Comparison of ENCODE assay signal across 8 cellular contexts in the genomic region with DNA sequence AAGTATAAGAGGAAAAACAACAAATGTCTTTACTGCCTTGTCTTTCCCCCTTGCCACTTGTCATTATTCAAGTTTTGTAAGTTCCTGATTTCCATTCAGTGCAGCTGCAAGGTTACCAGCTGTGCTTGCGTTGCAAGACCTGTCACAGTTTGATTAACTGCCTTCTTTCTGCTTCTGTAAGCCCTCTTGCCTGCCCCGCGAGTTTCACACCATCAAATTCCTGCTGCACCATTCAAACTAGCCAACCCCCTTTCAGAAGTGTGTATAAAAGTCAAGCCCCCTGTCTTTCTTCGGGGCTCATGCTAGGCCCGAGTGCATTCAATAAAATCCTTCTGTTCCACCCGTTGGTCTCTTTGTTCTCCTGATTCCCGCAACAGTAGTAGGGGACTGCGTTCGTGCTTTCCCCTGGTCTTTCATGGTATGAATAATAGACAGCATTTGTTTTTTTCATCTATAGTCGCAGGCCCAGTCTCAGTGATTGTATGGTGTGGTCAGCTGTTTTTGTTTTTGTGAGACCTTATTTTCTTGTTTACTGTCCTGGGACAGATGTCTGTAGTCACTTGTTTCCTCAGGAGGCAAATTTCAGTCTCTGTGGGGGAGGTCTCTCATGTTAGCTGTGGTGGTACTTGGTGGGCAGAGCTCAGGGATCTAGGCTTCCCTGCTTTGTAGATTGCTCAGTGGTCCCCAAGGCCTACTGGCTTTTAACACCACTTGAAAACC.
DNase-seq lines count a peak whose midpoint lies in the region; ATAC-seq and TF ChIP-seq lines count a peak whose summit lies in the region.
"Not testable (repeated sequence)": the region's sequence is repeated elsewhere in the genome, so short reads cannot be mapped to it uniquely, and the experiment has no call there.

No MANE protein-coding gene starts in this region.

- not testable (repeated sequence) for H3K79me2 ChIP-seq in GM23338 (replicated peaks; ENCODE audit: insufficient read depth); SU-DHL-6 (ENCODE audit: insufficient read depth, low read length)

- H3K4me1 Mint-ChIP-seq in CD8-positive, alpha-beta T cell (ENCODE audit: low read depth): peaks cover 10% of the 10 kb centered on the region
- not testable (repeated sequence) for H3K4me1 Mint-ChIP-seq in GM23338; stimulated activated memory B cell treated with anti-CD40 and anti-IgM and Interleukin-4, amounts not matched to agents 10 μg/mL and 1 μg/mL and 100 μg/mL, for 72 hours
- peaks cover 10% of the 10 kb centered on the region for H3K4me1 Mint-ChIP-seq in activated naive CD4-positive, alpha-beta T cell treated with anti-CD3 and anti-CD28 coated beads, Interleukin-2, amount 50 U/mL, for 24 hours

- H3K27ac Mint-ChIP-seq in CD8-positive, alpha-beta T cell: peak overlapping the region; percentile 100
- H3K27ac Mint-ChIP-seq in GM23338: peak overlapping the region; percentile 90; the same call in 1 of the 2 replicates
- peak overlapping the region; percentile 100 for H3K27ac Mint-ChIP-seq in activated naive CD4-positive, alpha-beta T cell treated with anti-CD3 and anti-CD28 coated beads, Interleukin-2, amount 50 U/mL, for 24 hours
- H3K27ac Mint-ChIP-seq in stimulated activated memory B cell treated with anti-CD40 and anti-IgM and Interleukin-4, amounts not matched to agents 10 μg/mL and 1 μg/mL and 100 μg/mL, for 72 hours: peak overlapping the region; percentile 100

- not testable (repeated sequence) for ATAC-seq in CD8-positive, alpha-beta T cell; GM23338; stimulated activated memory B cell treated with anti-CD40 and anti-IgM and Interleukin-4, amounts not matched to agents 10 μg/mL and 1 μg/mL and 100 μg/mL, for 72 hours

- peak overlapping the region; percentile 93 for H3K27ac ChIP-seq in CD8-positive, alpha-beta T cell (ENCODE audit: low read depth, low read length)
- H3K27ac ChIP-seq in GM23338 (ENCODE audit: low read depth): not testable (repeated sequence)
- peak overlapping the region; percentile 76 for H3K27ac ChIP-seq in SU-DHL-6 (ENCODE audit: low read depth, low read length)

- H3K4me1 ChIP-seq in CD8-positive, alpha-beta T cell (ENCODE audit: insufficient read depth, low read length); GM23338 (ENCODE audit: insufficient read depth): not testable (repeated sequence)

- H3K4me3 Mint-ChIP-seq in CD8-positive, alpha-beta T cell: peak overlapping the region; percentile 97
- peak overlapping the region; percentile 43 for H3K4me3 Mint-ChIP-seq in GM23338
- H3K4me3 Mint-ChIP-seq in activated naive CD4-positive, alpha-beta T cell treated with anti-CD3 and anti-CD28 coated beads, Interleukin-2, amount 50 U/mL, for 24 hours: peak overlapping the region; percentile 94
- peak overlapping the region; percentile 84 for H3K4me3 Mint-ChIP-seq in stimulated activated memory B cell treated with anti-CD40 and anti-IgM and Interleukin-4, amounts not matched to agents 10 μg/mL and 1 μg/mL and 100 μg/mL, for 72 hours

- not testable (repeated sequence) for H2AFZ ChIP-seq in GM23338; SU-DHL-6 (ENCODE audit: low read depth, low read length, severe bottlenecking)

- not testable (repeated sequence) for H3K36me3 ChIP-seq in CD8-positive, alpha-beta T cell (ENCODE audit: insufficient read depth, low read length); GM23338 (ENCODE audit: insufficient read depth); SU-DHL-6 (ENCODE audit: low read length)

- not testable (repeated sequence) for H3K36me3 Mint-ChIP-seq in CD8-positive, alpha-beta T cell; GM23338 (ENCODE audit: low read depth); activated naive CD4-positive, alpha-beta T cell treated with anti-CD3 and anti-CD28 coated beads, Interleukin-2, amount 50 U/mL, for 24 hours; stimulated activated memory B cell treated with anti-CD40 and anti-IgM and Interleukin-4, amounts not matched to agents 10 μg/mL and 1 μg/mL and 100 μg/mL, for 72 hours

- intact Hi-C loops in CD8-positive, alpha-beta T cell (cut with DNase I, micrococcal nuclease): not testable (repeated sequence)

- H3K9ac ChIP-seq in SU-DHL-6 (ENCODE audit: low read length): peak overlapping the region; percentile 55

- not testable (repeated sequence) for H3K9me3 Mint-ChIP-seq in CD8-positive, alpha-beta T cell; GM23338; activated naive CD4-positive, alpha-beta T cell treated with anti-CD3 and anti-CD28 coated beads, Interleukin-2, amount 50 U/mL, for 24 hours; stimulated activated memory B cell treated with anti-CD40 and anti-IgM and Interleukin-4, amounts not matched to agents 10 μg/mL and 1 μg/mL and 100 μg/mL, for 72 hours

- H3K4me3 ChIP-seq in CD8-positive, alpha-beta T cell (ENCODE audit: low read depth, low read length): peak overlapping the region; percentile 53
- H3K4me3 ChIP-seq in GM23338; SU-DHL-6 (ENCODE audit: insufficient read depth, low read length, poor library complexity, severe bottlenecking): not testable (repeated sequence)

- POLR2A ChIA-PET in CD8-positive, alpha-beta T cell (lab: Charles Lee): not testable (repeated sequence)

- not testable (repeated sequence) for H3K9me2 ChIP-seq in GM23338 (ENCODE audit: insufficient read depth); SU-DHL-6 (replicated peaks; ENCODE audit: insufficient read depth, low read length)

- not testable (repeated sequence) for TF ChIP-seq CTCF in CD8-positive, alpha-beta T cell (IDR thresholded peaks at IDR 0.05); GM23338 (conservative IDR thresholded peaks at IDR 0.05; ENCODE audit: low read depth in 2 of 2); SU-DHL-6 (IDR thresholded peaks at IDR 0.05; ENCODE audit: insufficient read depth, low read length, poor library complexity, severe bottlenecking)

- CTCF ChIA-PET in CD8-positive, alpha-beta T cell (lab: Charles Lee): not testable (repeated sequence)

- H3K27me3 Mint-ChIP-seq in CD8-positive, alpha-beta T cell (ENCODE audit: low read depth); GM23338 (ENCODE audit: insufficient read depth, low read depth, poor library complexity); activated naive CD4-positive, alpha-beta T cell treated with anti-CD3 and anti-CD28 coated beads, Interleukin-2, amount 50 U/mL, for 24 hours; stimulated activated memory B cell treated with anti-CD40 and anti-IgM and Interleukin-4, amounts not matched to agents 10 μg/mL and 1 μg/mL and 100 μg/mL, for 72 hours: not testable (repeated sequence)

- H3F3A ChIP-seq in GM23338 (replicated peaks; ENCODE audit: low read depth); SU-DHL-6 (ENCODE audit: insufficient read depth): not testable (repeated sequence)

- not testable (repeated sequence) for H4K20me1 ChIP-seq in GM23338 (replicated peaks; ENCODE audit: insufficient read depth); SU-DHL-6 (ENCODE audit: low read depth, low read length)

- TF ChIP-seq POLR2A in erythroblast (IDR thresholded peaks at IDR 0.05; ENCODE audit: low read length): peak; percentile 0

- H3K4me2 ChIP-seq in GM23338 (0 out of 2 replicates have a peak overlapping the region, but pooled peaks have one; percentile 25), SU-DHL-6 (ENCODE audit: low read depth, low read length, poor library complexity, severe bottlenecking) (peak overlapping the region; percentile 47)

- not testable (repeated sequence) for DNase-seq in CD8-positive, alpha-beta T cell; GM23338 (ENCODE audit: low spot score)
- peak; percentile 97 for DNase-seq in NAMALWA (ENCODE audit: low spot score)
- peak; percentile 35 to 47 for DNase-seq in erythroblast (lab: John Stamatoyannopoulos, UW)
- peak; percentile 18 for DNase-seq in myocyte (ENCODE audit: low read depth)

- H3K27me3 ChIP-seq in CD8-positive, alpha-beta T cell (ENCODE audit: insufficient read depth, low read length); GM23338 (ENCODE audit: insufficient read depth); SU-DHL-6 (ENCODE audit: low read length): not testable (repeated sequence)

- not testable (repeated sequence) for H3K9me3 ChIP-seq in CD8-positive, alpha-beta T cell (ENCODE audit: low read length); SU-DHL-6 (ENCODE audit: insufficient read depth, low read length)

Comparison
In these comparisons a context has a peak if more than half of its experiments do, and no peak if none do; other contexts are left out.
1. H3K4me3 Mint-ChIP-seq: peak in every context shown above with its lines; median percentile 97 in CD8-positive, alpha-beta T cell; 94 in activated naive CD4-positive, alpha-beta T cell treated with anti-CD3 and anti-CD28 coated beads, Interleukin-2, amount 50 U/mL, for 24 hours; 84 in stimulated activated memory B cell treated with anti-CD40 and anti-IgM and Interleukin-4, amounts not matched to agents 10 μg/mL and 1 μg/mL and 100 μg/mL, for 72 hours; 43 in GM23338.